ENCODE assay signal across 8 cellular contexts in the genomic region with DNA sequence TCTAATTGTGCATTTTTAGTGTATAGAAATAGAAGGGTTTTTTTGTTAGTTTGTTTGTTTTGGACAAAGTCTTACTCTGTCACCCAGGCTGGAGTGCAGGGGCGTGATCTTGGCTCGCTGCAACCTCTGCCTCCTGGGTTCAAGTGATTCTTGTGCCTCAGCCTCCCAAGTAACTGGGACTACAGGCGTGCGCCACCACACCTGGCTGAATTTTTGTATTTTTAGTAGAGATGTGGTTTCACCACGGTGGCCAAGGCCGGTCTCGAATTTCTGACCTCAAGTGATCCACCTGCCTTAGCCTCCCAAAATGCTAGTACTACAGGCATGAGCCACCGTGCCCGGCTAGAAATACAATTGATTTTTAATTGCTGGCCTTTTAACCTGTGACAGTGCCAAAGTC. TPM values are rescaled to one million over a fixed set of nuclear protein-coding genes. Genes with fewer than 3 reads are reported as not detected.
DNase-seq lines count a peak whose midpoint lies in the region; ATAC-seq and TF ChIP-seq lines count a peak whose summit lies in the region.
"Not testable (repeated sequence)": the region's sequence is repeated elsewhere in the genome, so short reads cannot be mapped to it uniquely, and the experiment has no call there.

No MANE protein-coding gene starts in this region.

- not testable (repeated sequence) for H3K79me2 ChIP-seq in MM.1S (ENCODE audit: low read length)

- POLR2A ChIA-PET in CD4-positive, alpha-beta T cell (lab: Charles Lee): interaction anchor here (0.6 to 4.6 kb wide), 7 partner anchors 22 to 77 kb away, joined by 3 to 71 read pairs (median 4); partner anchors contain the start of genes COMTD1, SAMD8 and VDAC2
- POLR2A ChIA-PET in naive thymus-derived CD4-positive, alpha-beta T cell (lab: Charles Lee): interaction anchor here (0.5 to 2.5 kb wide), 8 partner anchors 16 to 77 kb away, joined by 3 to 32 read pairs (median 4); partner anchors contain the start of genes COMTD1, SAMD8 and VDAC2

- not testable (repeated sequence) for TF ChIP-seq EP300 in suprapubic skin (IDR thresholded peaks at IDR 0.05)

- peak overlapping the region; percentile 47 for H3K27ac ChIP-seq in CD4-positive, alpha-beta T cell (ENCODE audit: low read depth, low read length)
- peak overlapping the region; percentile 34; the same call in 1 of the 2 replicates for H3K27ac ChIP-seq in MM.1S (ENCODE audit: low read length)
- peak overlapping the region; percentile 35 for H3K27ac ChIP-seq in iPS-18a (ENCODE audit: low read length)
- peak overlapping the region; percentile 59 for H3K27ac ChIP-seq in naive thymus-derived CD4-positive, alpha-beta T cell (ENCODE audit: low read depth, low read length)
- H3K27ac ChIP-seq in suprapubic skin: peak overlapping the region; percentile 56

- not testable (repeated sequence) for TF ChIP-seq CTCF in CD4-positive, alpha-beta T cell (IDR thresholded peaks at IDR 0.05); MM.1S (IDR thresholded peaks at IDR 0.05; ENCODE audit: low read length); suprapubic skin (IDR thresholded peaks at IDR 0.05)

- TF ChIP-seq POLR2A in suprapubic skin (IDR thresholded peaks at IDR 0.05): not testable (repeated sequence)

- not testable (repeated sequence) for H4K20me1 ChIP-seq in MM.1S (ENCODE audit: insufficient read depth, low read length)

- not testable (repeated sequence) for H3K9me3 ChIP-seq in CD4-positive, alpha-beta T cell (ENCODE audit: control insufficient read depth, low read length); MM.1S (replicated peaks; ENCODE audit: insufficient read depth, low read length); iPS-18a (ENCODE audit: control insufficient read depth, low read depth, low read length); naive thymus-derived CD4-positive, alpha-beta T cell (ENCODE audit: control insufficient read depth in 2 of 3, low read length in 3 of 3); suprapubic skin

- peak overlapping the region; percentile 64; the same call in 1 of the 2 replicates for H3K4me2 ChIP-seq in MM.1S (ENCODE audit: low read depth, low read length)

- H3K9ac ChIP-seq in MM.1S (ENCODE audit: low read length); iPS-18a (ENCODE audit: low read length): not testable (repeated sequence)

- H3K4me3 Mint-ChIP-seq in CD4-positive, alpha-beta T cell; T-helper 2 cell treated with Interferon-gamma antibody and Interleukin-4, amounts not matched to agents 5 μg/mL and 100 μg/mL, for 36 hours; effector memory CD8-positive, alpha-beta T cell; naive thymus-derived CD4-positive, alpha-beta T cell: not testable (repeated sequence)

- WGBS in suprapubic skin: 91% methylated on average over 9 of the region's 9 CpGs

- H3K4me1 ChIP-seq in MM.1S (ENCODE audit: low read length); iPS-18a (ENCODE audit: control insufficient read depth, low read depth, low read length); naive thymus-derived CD4-positive, alpha-beta T cell (ENCODE audit: control insufficient read depth in 2 of 2, insufficient read depth in 2 of 2, low read length in 2 of 2): not testable (repeated sequence)
- peaks cover 30% of the 10 kb centered on the region for H3K4me1 ChIP-seq in suprapubic skin

- not testable (repeated sequence) for H3K4me1 Mint-ChIP-seq in CD4-positive, alpha-beta T cell (ENCODE audit: low read depth); effector memory CD8-positive, alpha-beta T cell (ENCODE audit: low read depth in 2 of 2)
- H3K4me1 Mint-ChIP-seq in T-helper 2 cell treated with Interferon-gamma antibody and Interleukin-4, amounts not matched to agents 5 μg/mL and 100 μg/mL, for 36 hours (ENCODE audit: low read depth): peaks cover 14% of the 10 kb centered on the region
- peaks cover 0 to 12% (median 7%) of the 10 kb centered on the region in 7 donors for H3K4me1 Mint-ChIP-seq in naive thymus-derived CD4-positive, alpha-beta T cell

- 0 out of 2 replicates have a peak overlapping the region, but pooled peaks have one; percentile 2 for H3K4me3 ChIP-seq in MM.1S (ENCODE audit: low read length)
- H3K4me3 ChIP-seq in iPS-18a (ENCODE audit: low read length); naive thymus-derived CD4-positive, alpha-beta T cell (ENCODE audit: low read length); suprapubic skin: not testable (repeated sequence)

- H3K9me2 ChIP-seq in MM.1S (replicated peaks; ENCODE audit: insufficient read depth, low read length): not testable (repeated sequence)

- H3K27ac Mint-ChIP-seq in CD4-positive, alpha-beta T cell: peak overlapping the region; percentile 95
- peak overlapping the region; percentile 67 for H3K27ac Mint-ChIP-seq in T-helper 2 cell treated with Interferon-gamma antibody and Interleukin-4, amounts not matched to agents 5 μg/mL and 100 μg/mL, for 36 hours
- H3K27ac Mint-ChIP-seq in activated naive CD4-positive, alpha-beta T cell treated with anti-CD3 and anti-CD28 coated beads, Interleukin-2, amount 50 U/mL, for 72 hours: peak overlapping the region; percentile 30 to 55
- peak overlapping the region; percentile 55 to 83 for H3K27ac Mint-ChIP-seq in effector memory CD8-positive, alpha-beta T cell
- peak overlapping the region in 7 of 9 donors; percentile 87 to 98 (median 90) for H3K27ac Mint-ChIP-seq in naive thymus-derived CD4-positive, alpha-beta T cell

- intact Hi-C loops in CD4-positive, alpha-beta T cell (cut with DNase I, micrococcal nuclease): loop anchor here (1.0 to 5.0 kb wide), 5 partner anchors 20 to 76 kb away; partner anchors contain the start of genes SAMD8 (in 1 of the 2) and VDAC2 (in 1 of the 2)
- intact Hi-C loops in naive thymus-derived CD4-positive, alpha-beta T cell (cut with micrococcal nuclease): loop anchor here (1.0 to 2.0 kb wide), 6 partner anchors 22 to 362 kb away; partner anchors contain the start of genes VDAC2 (in 2 of the 2), KAT6B (in 1 of the 2) and SAMD8 (in 1 of the 2)

- not testable (repeated sequence) for ATAC-seq in CD4-positive, alpha-beta T cell (ENCODE audit: poor library complexity); activated naive CD4-positive, alpha-beta T cell treated with anti-CD3 and anti-CD28 coated beads, Interleukin-2, amount 50 U/mL, for 72 hours; effector memory CD8-positive, alpha-beta T cell (replicated peaks); naive thymus-derived CD4-positive, alpha-beta T cell

- not testable (repeated sequence) for H3K36me3 Mint-ChIP-seq in CD4-positive, alpha-beta T cell (ENCODE audit: low read depth); T-helper 2 cell treated with Interferon-gamma antibody and Interleukin-4, amounts not matched to agents 5 μg/mL and 100 μg/mL, for 36 hours (ENCODE audit: low read depth); activated naive CD4-positive, alpha-beta T cell treated with anti-CD3 and anti-CD28 coated beads, Interleukin-2, amount 50 U/mL, for 72 hours; effector memory CD8-positive, alpha-beta T cell (ENCODE audit: insufficient read depth); naive thymus-derived CD4-positive, alpha-beta T cell

- not testable (repeated sequence) for H3K27me3 ChIP-seq in CD4-positive, alpha-beta T cell (ENCODE audit: control insufficient read depth, insufficient read depth, low read length); MM.1S (replicated peaks; ENCODE audit: insufficient read depth, low read length); iPS-18a (ENCODE audit: control insufficient read depth, insufficient read depth, low read length); naive thymus-derived CD4-positive, alpha-beta T cell (ENCODE audit: control insufficient read depth in 2 of 2, insufficient read depth in 2 of 2, low read length in 2 of 2); suprapubic skin

- not testable (repeated sequence) for H3K9me3 Mint-ChIP-seq in CD4-positive, alpha-beta T cell; T-helper 2 cell treated with Interferon-gamma antibody and Interleukin-4, amounts not matched to agents 5 μg/mL and 100 μg/mL, for 36 hours; activated naive CD4-positive, alpha-beta T cell treated with anti-CD3 and anti-CD28 coated beads, Interleukin-2, amount 50 U/mL, for 72 hours; effector memory CD8-positive, alpha-beta T cell; naive thymus-derived CD4-positive, alpha-beta T cell

- peak overlapping the region; percentile 59; the same call in 1 of the 2 replicates for H2AFZ ChIP-seq in MM.1S (ENCODE audit: low read length)

- not testable (repeated sequence) for H3F3A ChIP-seq in MM.1S (ENCODE audit: insufficient read depth, low read length)

- not testable (repeated sequence) for DNase-seq in CD4-positive, alpha-beta T cell; MM.1S; T-helper 2 cell treated with Interferon-gamma antibody and Interleukin-4, amounts not matched to agents 5 μg/mL and 100 μg/mL, for 36 hours (ENCODE audit: low spot score); activated naive CD4-positive, alpha-beta T cell treated with anti-CD3 and anti-CD28 coated beads, Interleukin-2, amount 50 U/mL, for 72 hours (ENCODE audit: low spot score in 2 of 2); effector memory CD8-positive, alpha-beta T cell; naive thymus-derived CD4-positive, alpha-beta T cell
- peak in 1 of 2 donors; percentile 35 for DNase-seq in suprapubic skin (ENCODE audit: low spot score in 2 of 2)

- not testable (repeated sequence) for H3K36me3 ChIP-seq in MM.1S (replicated peaks; ENCODE audit: insufficient read depth, low read length); iPS-18a (ENCODE audit: control insufficient read depth, low read depth, low read length); naive thymus-derived CD4-positive, alpha-beta T cell (ENCODE audit: control insufficient read depth in 2 of 3, insufficient read depth in 3 of 3, low read length in 3 of 3); suprapubic skin

- not testable (repeated sequence) for H3K27me3 Mint-ChIP-seq in CD4-positive, alpha-beta T cell; T-helper 2 cell treated with Interferon-gamma antibody and Interleukin-4, amounts not matched to agents 5 μg/mL and 100 μg/mL, for 36 hours (ENCODE audit: low read depth); effector memory CD8-positive, alpha-beta T cell; naive thymus-derived CD4-positive, alpha-beta T cell

- CTCF ChIA-PET in CD4-positive, alpha-beta T cell (lab: Charles Lee): interaction anchor here (0.6 to 5.6 kb wide), 16 partner anchors 10 to 74 kb away, joined by 3 to 105 read pairs (median 5); partner anchors contain the start of genes COMTD1 and VDAC2
- CTCF ChIA-PET in naive thymus-derived CD4-positive, alpha-beta T cell (lab: Charles Lee): interaction anchor here (0.6 to 12.6 kb wide), 16 partner anchors 9 to 944 kb away, joined by 3 to 183 read pairs (median 4); partner anchors contain the start of genes COMTD1, SAMD8 and VDAC2

RNA-seq across cellular contexts. Expression of gene VDAC2, which starts 22.1 kb away (rescaled TPM):
- total RNA-seq in CD4-positive, alpha-beta T cell: 100 to 1,000 TPM; 141 to 147 TPM
- total RNA-seq in activated naive CD4-positive, alpha-beta T cell treated with anti-CD3 and anti-CD28 coated beads, Interleukin-2, amount 50 U/mL, for 72 hours: 100 to 1,000 TPM; 192 to 271 TPM
- 100 to 1,000 TPM in 3 of 5 experiments, 10 to 100 TPM in 2; 82.8 to 138 (median 121) TPM for total RNA-seq in naive thymus-derived CD4-positive, alpha-beta T cell
- polyA plus RNA-seq in naive thymus-derived CD4-positive, alpha-beta T cell: 100 to 1,000 TPM; 170 to 193 TPM
- 100 to 1,000 TPM; 111 to 196 (median 146) TPM for total RNA-seq in suprapubic skin

RNA-seq across cellular contexts. Expression of gene COMTD1, which starts 47.2 kb away (rescaled TPM):
- total RNA-seq in CD4-positive, alpha-beta T cell: 10 to 100 TPM in 1 of 2 experiments, 1 to 10 TPM in 1; 9.5 to 10.5 TPM
- 10 to 100 TPM; 34.7 to 40.1 TPM for total RNA-seq in activated naive CD4-positive, alpha-beta T cell treated with anti-CD3 and anti-CD28 coated beads, Interleukin-2, amount 50 U/mL, for 72 hours
- 10 to 100 TPM; 10.1 to 29.2 (median 15.8) TPM for total RNA-seq in naive thymus-derived CD4-positive, alpha-beta T cell
- polyA plus RNA-seq in naive thymus-derived CD4-positive, alpha-beta T cell: 10 to 100 TPM in 1 of 2 donors, 1 to 10 TPM in 1; 8.8 to 14.8 TPM
- total RNA-seq in suprapubic skin: 10 to 100 TPM; 32.4 to 69.8 (median 46.7) TPM

Comparison
In these comparisons a context has a peak if more than half of its experiments do, and no peak if none do; other contexts are left out.
1. H3K27ac Mint-ChIP-seq: peak in every context shown above with its lines; median percentile 95 in CD4-positive, alpha-beta T cell; 90 in naive thymus-derived CD4-positive, alpha-beta T cell; 69 in effector memory CD8-positive, alpha-beta T cell; 67 in T-helper 2 cell treated with Interferon-gamma antibody and Interleukin-4, amounts not matched to agents 5 μg/mL and 100 μg/mL, for 36 hours; 42 in activated naive CD4-positive, alpha-beta T cell treated with anti-CD3 and anti-CD28 coated beads, Interleukin-2, amount 50 U/mL, for 72 hours.